ENCODE assay signal across 1 cellular context in the genomic region with DNA sequence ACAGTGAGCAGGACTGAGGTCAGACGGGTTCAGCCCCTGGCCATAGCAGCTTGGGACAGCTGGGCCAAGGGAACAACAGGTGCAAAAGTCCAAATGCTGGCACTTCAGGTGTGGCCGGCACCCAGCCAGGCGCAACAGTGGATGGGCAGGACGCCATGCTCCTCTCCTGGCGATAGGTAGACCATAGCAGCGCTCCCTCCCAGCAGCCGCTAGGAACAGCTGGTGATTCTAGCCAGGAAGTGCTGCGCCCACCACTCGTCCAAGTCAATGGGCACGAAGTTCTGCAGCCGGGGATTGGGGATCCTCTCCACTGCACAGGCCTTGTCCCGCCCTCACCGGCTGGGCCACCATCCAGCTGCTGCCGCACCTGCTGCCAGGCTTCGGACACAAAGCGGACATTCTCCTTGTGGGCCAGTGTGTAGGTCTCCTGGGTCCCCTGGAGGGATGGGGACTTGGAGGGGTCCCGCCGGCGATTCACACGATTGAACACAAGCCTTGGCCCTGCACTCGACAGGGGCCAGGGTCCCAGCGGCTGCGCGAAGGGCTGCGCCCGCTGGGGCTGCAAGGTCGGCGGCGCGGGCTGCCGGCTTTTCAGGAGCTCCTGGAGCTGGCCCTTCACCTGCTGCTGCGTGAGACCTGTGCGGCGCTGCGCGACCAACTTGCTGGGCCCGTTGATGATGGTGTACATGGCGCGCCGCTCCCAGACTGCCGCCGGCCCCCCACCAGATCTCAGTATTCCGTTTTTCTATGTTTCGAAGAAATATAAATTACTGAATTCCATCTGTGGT.
TF ChIP-seq lines count a peak whose summit lies in the region.

No MANE protein-coding gene starts in this region.

TF ChIP-seq in GM12878, 131 proteins besides CTCF, POLR2A, EP300 and RAD21:
- no peak for TF ChIP-seq PAX8 (IDR thresholded peaks at IDR 0.05)
- no peak for TF ChIP-seq SP1 (IDR thresholded peaks at IDR 0.05; ENCODE audit: low read depth, low read length)
- TF ChIP-seq POLR2AphosphoS2 (IDR thresholded peaks at IDR 0.05; ENCODE audit: low read depth, low read length) = no peak
- TF ChIP-seq TBL1XR1 (IDR thresholded peaks at IDR 0.05; ENCODE audit: low read depth, low read length) = no peak
- no peak for TF ChIP-seq IRF4 (IDR thresholded peaks at IDR 0.05; ENCODE audit: low read depth, low read length)
- no peak for TF ChIP-seq BHLHE40 (IDR thresholded peaks at IDR 0.05; ENCODE audit: borderline replicate concordance in 1 of 2, low read depth in 2 of 2, low read length in 1 of 2)
- TF ChIP-seq ZZZ3 (IDR thresholded peaks at IDR 0.05; ENCODE audit: control insufficient read depth, insufficient read length, low read depth) = no peak
TF ChIP-seq in GM12878: peak in this region for 0.
